In genomic region chr1:171606402-171606941, GRCh38 we compare ENCODE assay signal across 16 cellular contexts. TPM values are rescaled to one million over a fixed set of nuclear protein-coding genes. Genes with fewer than 3 reads are reported as not detected.
A peak's percentile ranks its signal among the peaks of the same experiment; 100 is the strongest.
DNase-seq lines count a peak whose midpoint lies in the region; ATAC-seq lines count a peak whose summit lies in the region.
"Had no signal": no experiment of that assay in that cellular context is flagged by ENCODE, and none has a peak within 500 bp of the region (broad histone marks: within the 10 kb centered on the region; RNA-seq: fewer than 3 reads in every experiment).

No MANE protein-coding gene starts in this region.

- H3K27me3 ChIP-seq in duodenal mucosa (ENCODE audit: control insufficient read depth in 1 of 2, insufficient read depth in 2 of 2, low read length in 2 of 2), result no peaks in the 10 kb centered on the region

- H3K4me1 ChIP-seq in duodenal mucosa (ENCODE audit: control insufficient read depth in 1 of 2, insufficient read depth in 2 of 2, low read length in 2 of 2), result no peaks in the 10 kb centered on the region

- H3K27ac ChIP-seq in duodenal mucosa (ENCODE audit: low read depth, low read length), result peak overlapping the region; percentile 20
- H3K27ac ChIP-seq: coronary artery had no signal

- ATAC-seq in GM19397 (IDR thresholded peaks at IDR 0.05; ENCODE audit: unreplicated experiment), result peak; percentile 55
- ATAC-seq in HG03139 (IDR thresholded peaks at IDR 0.05; ENCODE audit: unreplicated experiment), result peak; percentile 48
- peak; percentile 45 to 66 for ATAC-seq in stimulated activated naive B cell treated with anti-CD40 and anti-IgM and Interleukin-4, amounts not matched to agents 10 μg/mL and 1 μg/mL and 100 μg/mL, for 72 hours (replicated peaks)
- ATAC-seq in activated naive CD4-positive, alpha-beta T cell treated with anti-CD3 and anti-CD28 coated beads, Interleukin-2, amount 50 U/mL, for 72 hours, result no peak
- ATAC-seq in HG03469 (IDR thresholded peaks at IDR 0.05; ENCODE audit: unreplicated experiment), result no peak
- ATAC-seq: CD8-positive, alpha-beta T cell; right cardiac atrium had no signal

- no peak overlapping the region for H3K9ac ChIP-seq in duodenal mucosa (ENCODE audit: low read depth in 1 of 2, low read length in 2 of 2)

- H3K36me3 ChIP-seq in duodenal mucosa (ENCODE audit: control insufficient read depth in 1 of 2, insufficient read depth in 2 of 2, low read length in 2 of 2), result no peaks in the 10 kb centered on the region

- no peaks in the 10 kb centered on the region for H3K27me3 Mint-ChIP-seq in stimulated activated naive B cell treated with anti-CD40 and anti-IgM and Interleukin-4, amounts not matched to agents 10 μg/mL and 1 μg/mL and 100 μg/mL, for 72 hours

- no peaks in the 10 kb centered on the region for H3K9me3 ChIP-seq in duodenal mucosa (ENCODE audit: control insufficient read depth in 1 of 2, low read length in 2 of 2)

- no peak overlapping the region for H3K4me3 ChIP-seq in duodenal mucosa (ENCODE audit: low read depth in 1 of 2, low read length in 2 of 2)
- H3K4me3 ChIP-seq: coronary artery had no signal

- no peak for DNase-seq in stimulated activated naive B cell treated with anti-CD40 and anti-IgM and Interleukin-4, amounts not matched to agents 10 μg/mL and 1 μg/mL and 100 μg/mL, for 72 hours
- DNase-seq in activated naive CD4-positive, alpha-beta T cell treated with anti-CD3 and anti-CD28 coated beads, Interleukin-2, amount 50 U/mL, for 72 hours (ENCODE audit: low spot score in 2 of 2), result no peak
- no peak for DNase-seq in stimulated activated CD4-positive, alpha-beta T cell treated with anti-CD3 and anti-CD28 coated beads, Interleukin-12 subunit alpha, Interleukin-12 subunit beta, amount 100 ng/mL, for 4 hours
- DNase-seq: activated naive CD8-positive, alpha-beta T cell treated with anti-CD3 and anti-CD28 coated beads, Interleukin-2, amount 10 ng/mL, durations not matched to agents 7 days and 5 days; CD8-positive, alpha-beta T cell; GDM1; NCI-H226; right cardiac atrium; SHP77 had no signal

- H3K36me3 Mint-ChIP-seq in stimulated activated naive B cell treated with anti-CD40 and anti-IgM and Interleukin-4, amounts not matched to agents 10 μg/mL and 1 μg/mL and 100 μg/mL, for 72 hours, result peaks cover 0 to 5% of the 10 kb centered on the region in 2 donors
- no peaks in the 10 kb centered on the region for H3K36me3 Mint-ChIP-seq in activated naive CD4-positive, alpha-beta T cell treated with anti-CD3 and anti-CD28 coated beads, Interleukin-2, amount 50 U/mL, for 72 hours
- H3K36me3 Mint-ChIP-seq: activated naive CD8-positive, alpha-beta T cell treated with anti-CD3 and anti-CD28 coated beads, Interleukin-2, amount 10 ng/mL, durations not matched to agents 7 days and 5 days; CD8-positive, alpha-beta T cell had no signal

- H3K9me3 Mint-ChIP-seq in stimulated activated naive B cell treated with anti-CD40 and anti-IgM and Interleukin-4, amounts not matched to agents 10 μg/mL and 1 μg/mL and 100 μg/mL, for 72 hours, result peaks cover 4 to 5% of the 10 kb centered on the region in 2 donors
- peaks cover 0 to 7% of the 10 kb centered on the region in 2 donors for H3K9me3 Mint-ChIP-seq in activated naive CD4-positive, alpha-beta T cell treated with anti-CD3 and anti-CD28 coated beads, Interleukin-2, amount 50 U/mL, for 72 hours
- H3K9me3 Mint-ChIP-seq: CD8-positive, alpha-beta T cell had no signal

- H3K4me3 Mint-ChIP-seq in stimulated activated naive B cell treated with anti-CD40 and anti-IgM and Interleukin-4, amounts not matched to agents 10 μg/mL and 1 μg/mL and 100 μg/mL, for 72 hours, result no peak overlapping the region
- H3K4me3 Mint-ChIP-seq: activated naive CD8-positive, alpha-beta T cell treated with anti-CD3 and anti-CD28 coated beads, Interleukin-2, amount 10 ng/mL, durations not matched to agents 7 days and 5 days; CD8-positive, alpha-beta T cell had no signal

- H3K27ac Mint-ChIP-seq in stimulated activated naive B cell treated with anti-CD40 and anti-IgM and Interleukin-4, amounts not matched to agents 10 μg/mL and 1 μg/mL and 100 μg/mL, for 72 hours, result peak overlapping the region; percentile 74
- H3K27ac Mint-ChIP-seq in activated naive CD4-positive, alpha-beta T cell treated with anti-CD3 and anti-CD28 coated beads, Interleukin-2, amount 50 U/mL, for 72 hours, result no peak overlapping the region
- H3K27ac Mint-ChIP-seq: activated naive CD8-positive, alpha-beta T cell treated with anti-CD3 and anti-CD28 coated beads, Interleukin-2, amount 10 ng/mL, durations not matched to agents 7 days and 5 days; CD8-positive, alpha-beta T cell had no signal

- H3K4me1 Mint-ChIP-seq in stimulated activated naive B cell treated with anti-CD40 and anti-IgM and Interleukin-4, amounts not matched to agents 10 μg/mL and 1 μg/mL and 100 μg/mL, for 72 hours, result peaks cover 6 to 25% of the 10 kb centered on the region in 2 donors
- H3K4me1 Mint-ChIP-seq: activated naive CD8-positive, alpha-beta T cell treated with anti-CD3 and anti-CD28 coated beads, Interleukin-2, amount 10 ng/mL, durations not matched to agents 7 days and 5 days had no signal

RNA-seq across cellular contexts. Expression of gene MYOCOS, which starts 15.6 kb away (rescaled TPM):
- under 1 TPM in 1 of 2 donors, not detected in 1; 0.23 TPM for total RNA-seq in activated naive CD4-positive, alpha-beta T cell treated with anti-CD3 and anti-CD28 coated beads, Interleukin-2, amount 50 U/mL, for 72 hours
- total RNA-seq: CD8-positive, alpha-beta T cell; HT1080; mononuclear cell; right cardiac atrium had no signal

RNA-seq across cellular contexts. Expression of gene MYOC, which starts 46.0 kb away (rescaled TPM):
- total RNA-seq in activated naive CD4-positive, alpha-beta T cell treated with anti-CD3 and anti-CD28 coated beads, Interleukin-2, amount 50 U/mL, for 72 hours, result not detected
- total RNA-seq: activated naive CD8-positive, alpha-beta T cell treated with anti-CD3 and anti-CD28 coated beads, Interleukin-2, amount 10 ng/mL, durations not matched to agents 7 days and 5 days; CD8-positive, alpha-beta T cell; HT1080; mononuclear cell had no signal

Comparison
In these comparisons a context has a peak if more than half of its experiments do, and no peak if none do; other contexts are left out.
1. ATAC-seq: peak in GM19397 (single experiment), HG03139 (single experiment) and stimulated activated naive B cell treated with anti-CD40 and anti-IgM and Interleukin-4, amounts not matched to agents 10 μg/mL and 1 μg/mL and 100 μg/mL, for 72 hours (2 of 2); none in activated naive CD4-positive, alpha-beta T cell treated with anti-CD3 and anti-CD28 coated beads, Interleukin-2, amount 50 U/mL, for 72 hours (0 of 2) and HG03469 (single experiment).